In the genomic region with DNA sequence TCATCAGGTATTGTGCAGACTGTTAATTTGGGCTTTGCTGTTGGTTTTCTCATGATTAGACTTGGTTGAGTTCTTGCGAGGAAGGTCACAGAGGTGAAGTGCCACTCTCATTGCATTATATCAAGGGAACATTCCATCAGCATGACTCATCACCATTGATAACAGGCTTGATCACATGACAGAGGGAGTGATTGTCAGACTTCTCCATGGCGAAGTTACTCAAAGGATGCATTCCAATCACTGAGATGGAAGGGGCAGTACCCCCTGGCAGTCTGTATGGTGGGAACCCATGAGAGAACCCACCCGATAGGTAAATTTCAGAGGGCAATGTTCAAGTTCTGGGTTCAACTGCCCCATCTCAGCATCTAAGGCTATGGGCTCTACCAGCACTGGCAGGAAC, we compare ENCODE assay signal across 1 cellular context.
TF ChIP-seq lines count a peak whose summit lies in the region.

No MANE protein-coding gene starts in this region.

TF ChIP-seq in K562, 482 proteins besides CTCF, POLR2A, EP300 and RAD21 (continued from another document and continues in another):
- TF ChIP-seq, protein P1, sequence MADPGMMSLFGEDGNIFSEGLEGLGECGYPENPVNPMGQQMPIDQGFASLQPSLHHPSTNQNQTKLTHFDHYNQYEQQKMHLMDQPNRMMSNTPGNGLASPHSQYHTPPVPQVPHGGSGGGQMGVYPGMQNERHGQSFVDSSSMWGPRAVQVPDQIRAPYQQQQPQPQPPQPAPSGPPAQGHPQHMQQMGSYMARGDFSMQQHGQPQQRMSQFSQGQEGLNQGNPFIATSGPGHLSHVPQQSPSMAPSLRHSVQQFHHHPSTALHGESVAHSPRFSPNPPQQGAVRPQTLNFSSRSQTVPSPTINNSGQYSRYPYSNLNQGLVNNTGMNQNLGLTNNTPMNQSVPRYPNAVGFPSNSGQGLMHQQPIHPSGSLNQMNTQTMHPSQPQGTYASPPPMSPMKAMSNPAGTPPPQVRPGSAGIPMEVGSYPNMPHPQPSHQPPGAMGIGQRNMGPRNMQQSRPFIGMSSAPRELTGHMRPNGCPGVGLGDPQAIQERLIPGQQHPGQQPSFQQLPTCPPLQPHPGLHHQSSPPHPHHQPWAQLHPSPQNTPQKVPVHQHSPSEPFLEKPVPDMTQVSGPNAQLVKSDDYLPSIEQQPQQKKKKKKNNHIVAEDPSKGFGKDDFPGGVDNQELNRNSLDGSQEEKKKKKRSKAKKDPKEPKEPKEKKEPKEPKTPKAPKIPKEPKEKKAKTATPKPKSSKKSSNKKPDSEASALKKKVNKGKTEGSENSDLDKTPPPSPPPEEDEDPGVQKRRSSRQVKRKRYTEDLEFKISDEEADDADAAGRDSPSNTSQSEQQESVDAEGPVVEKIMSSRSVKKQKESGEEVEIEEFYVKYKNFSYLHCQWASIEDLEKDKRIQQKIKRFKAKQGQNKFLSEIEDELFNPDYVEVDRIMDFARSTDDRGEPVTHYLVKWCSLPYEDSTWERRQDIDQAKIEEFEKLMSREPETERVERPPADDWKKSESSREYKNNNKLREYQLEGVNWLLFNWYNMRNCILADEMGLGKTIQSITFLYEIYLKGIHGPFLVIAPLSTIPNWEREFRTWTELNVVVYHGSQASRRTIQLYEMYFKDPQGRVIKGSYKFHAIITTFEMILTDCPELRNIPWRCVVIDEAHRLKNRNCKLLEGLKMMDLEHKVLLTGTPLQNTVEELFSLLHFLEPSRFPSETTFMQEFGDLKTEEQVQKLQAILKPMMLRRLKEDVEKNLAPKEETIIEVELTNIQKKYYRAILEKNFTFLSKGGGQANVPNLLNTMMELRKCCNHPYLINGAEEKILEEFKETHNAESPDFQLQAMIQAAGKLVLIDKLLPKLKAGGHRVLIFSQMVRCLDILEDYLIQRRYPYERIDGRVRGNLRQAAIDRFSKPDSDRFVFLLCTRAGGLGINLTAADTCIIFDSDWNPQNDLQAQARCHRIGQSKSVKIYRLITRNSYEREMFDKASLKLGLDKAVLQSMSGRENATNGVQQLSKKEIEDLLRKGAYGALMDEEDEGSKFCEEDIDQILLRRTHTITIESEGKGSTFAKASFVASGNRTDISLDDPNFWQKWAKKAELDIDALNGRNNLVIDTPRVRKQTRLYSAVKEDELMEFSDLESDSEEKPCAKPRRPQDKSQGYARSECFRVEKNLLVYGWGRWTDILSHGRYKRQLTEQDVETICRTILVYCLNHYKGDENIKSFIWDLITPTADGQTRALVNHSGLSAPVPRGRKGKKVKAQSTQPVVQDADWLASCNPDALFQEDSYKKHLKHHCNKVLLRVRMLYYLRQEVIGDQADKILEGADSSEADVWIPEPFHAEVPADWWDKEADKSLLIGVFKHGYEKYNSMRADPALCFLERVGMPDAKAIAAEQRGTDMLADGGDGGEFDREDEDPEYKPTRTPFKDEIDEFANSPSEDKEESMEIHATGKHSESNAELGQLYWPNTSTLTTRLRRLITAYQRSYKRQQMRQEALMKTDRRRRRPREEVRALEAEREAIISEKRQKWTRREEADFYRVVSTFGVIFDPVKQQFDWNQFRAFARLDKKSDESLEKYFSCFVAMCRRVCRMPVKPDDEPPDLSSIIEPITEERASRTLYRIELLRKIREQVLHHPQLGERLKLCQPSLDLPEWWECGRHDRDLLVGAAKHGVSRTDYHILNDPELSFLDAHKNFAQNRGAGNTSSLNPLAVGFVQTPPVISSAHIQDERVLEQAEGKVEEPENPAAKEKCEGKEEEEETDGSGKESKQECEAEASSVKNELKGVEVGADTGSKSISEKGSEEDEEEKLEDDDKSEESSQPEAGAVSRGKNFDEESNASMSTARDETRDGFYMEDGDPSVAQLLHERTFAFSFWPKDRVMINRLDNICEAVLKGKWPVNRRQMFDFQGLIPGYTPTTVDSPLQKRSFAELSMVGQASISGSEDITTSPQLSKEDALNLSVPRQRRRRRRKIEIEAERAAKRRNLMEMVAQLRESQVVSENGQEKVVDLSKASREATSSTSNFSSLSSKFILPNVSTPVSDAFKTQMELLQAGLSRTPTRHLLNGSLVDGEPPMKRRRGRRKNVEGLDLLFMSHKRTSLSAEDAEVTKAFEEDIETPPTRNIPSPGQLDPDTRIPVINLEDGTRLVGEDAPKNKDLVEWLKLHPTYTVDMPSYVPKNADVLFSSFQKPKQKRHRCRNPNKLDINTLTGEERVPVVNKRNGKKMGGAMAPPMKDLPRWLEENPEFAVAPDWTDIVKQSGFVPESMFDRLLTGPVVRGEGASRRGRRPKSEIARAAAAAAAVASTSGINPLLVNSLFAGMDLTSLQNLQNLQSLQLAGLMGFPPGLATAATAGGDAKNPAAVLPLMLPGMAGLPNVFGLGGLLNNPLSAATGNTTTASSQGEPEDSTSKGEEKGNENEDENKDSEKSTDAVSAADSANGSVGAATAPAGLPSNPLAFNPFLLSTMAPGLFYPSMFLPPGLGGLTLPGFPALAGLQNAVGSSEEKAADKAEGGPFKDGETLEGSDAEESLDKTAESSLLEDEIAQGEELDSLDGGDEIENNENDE (IDR thresholded peaks at IDR 0.05; ENCODE audit: low read depth, low read length), result no peak
- TF ChIP-seq, protein P2, sequence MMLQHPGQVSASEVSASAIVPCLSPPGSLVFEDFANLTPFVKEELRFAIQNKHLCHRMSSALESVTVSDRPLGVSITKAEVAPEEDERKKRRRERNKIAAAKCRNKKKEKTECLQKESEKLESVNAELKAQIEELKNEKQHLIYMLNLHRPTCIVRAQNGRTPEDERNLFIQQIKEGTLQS (IDR thresholded peaks at IDR 0.05), result peak; percentile 92
- TF ChIP-seq, protein P2 (CRISPR knock-in tag; conservative IDR thresholded peaks at IDR 0.05), result peak; percentile 56; the same call in 1 of the 2 replicates
- TF ChIP-seq STAT5A (IDR thresholded peaks at IDR 0.05; ENCODE audit: borderline replicate concordance, low read length) (no peak), BRD4 (IDR thresholded peaks at IDR 0.05) (no peak), RB1 (IDR thresholded peaks at IDR 0.05; ENCODE audit: low read depth) (no peak), CBFB (CRISPR knock-in tag; IDR thresholded peaks at IDR 0.05) (no peak), DPF2 (IDR thresholded peaks at IDR 0.05) (peak; percentile 49), JUNB (CRISPR knock-in tag; conservative IDR thresholded peaks at IDR 0.05) (peak; percentile 88), DACH1 (IDR thresholded peaks at IDR 0.05; ENCODE audit: partially characterized antibody) (no peak), JUND (IDR thresholded peaks at IDR 0.05; ENCODE audit: borderline replicate concordance, low read depth, low read length) (peak; percentile 92), JUND (tag; IDR thresholded peaks at IDR 0.05; ENCODE audit: borderline replicate concordance, low read depth, low read length) (peak; percentile 97), ZSCAN32 (CRISPR knock-in tag; IDR thresholded peaks at IDR 0.05) (no peak), TEAD4 (IDR thresholded peaks at IDR 0.05; ENCODE audit: low read length) (peak; percentile 30; the same call in 1 of the 2 replicates), TEAD4 (CRISPR knock-in tag; IDR thresholded peaks at IDR 0.05; ENCODE audit: borderline replicate concordance) (no peak), CBX5 (IDR thresholded peaks at IDR 0.05; ENCODE audit: borderline replicate concordance, low read depth) (no peak), SMAD3 (CRISPR knock-in tag; conservative IDR thresholded peaks at IDR 0.05) (no peak), EHMT2 (IDR thresholded peaks at IDR 0.05) (no peak), TEAD1 (CRISPR knock-in tag; IDR thresholded peaks at IDR 0.05) (peak; percentile 92 to 95), TBL1XR1 (IDR thresholded peaks at IDR 0.05; ENCODE audit: low read length in 2 of 2) (no peak), ZC3H4 (CRISPR knock-in tag; IDR thresholded peaks at IDR 0.05; ENCODE audit: borderline replicate concordance) (no peak), TRIM24 (IDR thresholded peaks at IDR 0.05) (no peak)
- TF ChIP-seq, protein P3, sequence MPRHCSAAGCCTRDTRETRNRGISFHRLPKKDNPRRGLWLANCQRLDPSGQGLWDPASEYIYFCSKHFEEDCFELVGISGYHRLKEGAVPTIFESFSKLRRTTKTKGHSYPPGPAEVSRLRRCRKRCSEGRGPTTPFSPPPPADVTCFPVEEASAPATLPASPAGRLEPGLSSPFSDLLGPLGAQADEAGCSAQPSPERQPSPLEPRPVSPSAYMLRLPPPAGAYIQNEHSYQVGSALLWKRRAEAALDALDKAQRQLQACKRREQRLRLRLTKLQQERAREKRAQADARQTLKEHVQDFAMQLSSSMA (CRISPR knock-in tag; IDR thresholded peaks at IDR 0.05), result no peak
- TF ChIP-seq, protein P4, sequence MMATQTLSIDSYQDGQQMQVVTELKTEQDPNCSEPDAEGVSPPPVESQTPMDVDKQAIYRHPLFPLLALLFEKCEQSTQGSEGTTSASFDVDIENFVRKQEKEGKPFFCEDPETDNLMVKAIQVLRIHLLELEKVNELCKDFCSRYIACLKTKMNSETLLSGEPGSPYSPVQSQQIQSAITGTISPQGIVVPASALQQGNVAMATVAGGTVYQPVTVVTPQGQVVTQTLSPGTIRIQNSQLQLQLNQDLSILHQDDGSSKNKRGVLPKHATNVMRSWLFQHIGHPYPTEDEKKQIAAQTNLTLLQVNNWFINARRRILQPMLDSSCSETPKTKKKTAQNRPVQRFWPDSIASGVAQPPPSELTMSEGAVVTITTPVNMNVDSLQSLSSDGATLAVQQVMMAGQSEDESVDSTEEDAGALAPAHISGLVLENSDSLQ (IDR thresholded peaks at IDR 0.05), result 0 out of 2 replicates have a peak, but pooled peaks have one; percentile 7
- TF ChIP-seq, protein P5, sequence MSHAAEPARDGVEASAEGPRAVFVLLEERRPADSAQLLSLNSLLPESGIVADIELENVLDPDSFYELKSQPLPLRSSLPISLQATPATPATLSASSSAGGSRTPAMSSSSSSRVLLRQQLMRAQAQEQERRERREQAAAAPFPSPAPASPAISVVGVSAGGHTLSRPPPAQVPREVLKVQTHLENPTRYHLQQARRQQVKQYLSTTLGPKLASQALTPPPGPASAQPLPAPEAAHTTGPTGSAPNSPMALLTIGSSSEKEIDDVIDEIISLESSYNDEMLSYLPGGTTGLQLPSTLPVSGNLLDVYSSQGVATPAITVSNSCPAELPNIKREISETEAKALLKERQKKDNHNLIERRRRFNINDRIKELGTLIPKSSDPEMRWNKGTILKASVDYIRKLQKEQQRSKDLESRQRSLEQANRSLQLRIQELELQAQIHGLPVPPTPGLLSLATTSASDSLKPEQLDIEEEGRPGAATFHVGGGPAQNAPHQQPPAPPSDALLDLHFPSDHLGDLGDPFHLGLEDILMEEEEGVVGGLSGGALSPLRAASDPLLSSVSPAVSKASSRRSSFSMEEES (CRISPR knock-in tag; IDR thresholded peaks at IDR 0.05), result peak; percentile 80
- TF ChIP-seq, protein P6, sequence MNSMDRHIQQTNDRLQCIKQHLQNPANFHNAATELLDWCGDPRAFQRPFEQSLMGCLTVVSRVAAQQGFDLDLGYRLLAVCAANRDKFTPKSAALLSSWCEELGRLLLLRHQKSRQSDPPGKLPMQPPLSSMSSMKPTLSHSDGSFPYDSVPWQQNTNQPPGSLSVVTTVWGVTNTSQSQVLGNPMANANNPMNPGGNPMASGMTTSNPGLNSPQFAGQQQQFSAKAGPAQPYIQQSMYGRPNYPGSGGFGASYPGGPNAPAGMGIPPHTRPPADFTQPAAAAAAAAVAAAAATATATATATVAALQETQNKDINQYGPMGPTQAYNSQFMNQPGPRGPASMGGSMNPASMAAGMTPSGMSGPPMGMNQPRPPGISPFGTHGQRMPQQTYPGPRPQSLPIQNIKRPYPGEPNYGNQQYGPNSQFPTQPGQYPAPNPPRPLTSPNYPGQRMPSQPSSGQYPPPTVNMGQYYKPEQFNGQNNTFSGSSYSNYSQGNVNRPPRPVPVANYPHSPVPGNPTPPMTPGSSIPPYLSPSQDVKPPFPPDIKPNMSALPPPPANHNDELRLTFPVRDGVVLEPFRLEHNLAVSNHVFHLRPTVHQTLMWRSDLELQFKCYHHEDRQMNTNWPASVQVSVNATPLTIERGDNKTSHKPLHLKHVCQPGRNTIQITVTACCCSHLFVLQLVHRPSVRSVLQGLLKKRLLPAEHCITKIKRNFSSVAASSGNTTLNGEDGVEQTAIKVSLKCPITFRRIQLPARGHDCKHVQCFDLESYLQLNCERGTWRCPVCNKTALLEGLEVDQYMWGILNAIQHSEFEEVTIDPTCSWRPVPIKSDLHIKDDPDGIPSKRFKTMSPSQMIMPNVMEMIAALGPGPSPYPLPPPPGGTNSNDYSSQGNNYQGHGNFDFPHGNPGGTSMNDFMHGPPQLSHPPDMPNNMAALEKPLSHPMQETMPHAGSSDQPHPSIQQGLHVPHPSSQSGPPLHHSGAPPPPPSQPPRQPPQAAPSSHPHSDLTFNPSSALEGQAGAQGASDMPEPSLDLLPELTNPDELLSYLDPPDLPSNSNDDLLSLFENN (IDR thresholded peaks at IDR 0.05; ENCODE audit: low read depth in 2 of 2, low read length in 2 of 2), result no peak
- TF ChIP-seq, protein P7, sequence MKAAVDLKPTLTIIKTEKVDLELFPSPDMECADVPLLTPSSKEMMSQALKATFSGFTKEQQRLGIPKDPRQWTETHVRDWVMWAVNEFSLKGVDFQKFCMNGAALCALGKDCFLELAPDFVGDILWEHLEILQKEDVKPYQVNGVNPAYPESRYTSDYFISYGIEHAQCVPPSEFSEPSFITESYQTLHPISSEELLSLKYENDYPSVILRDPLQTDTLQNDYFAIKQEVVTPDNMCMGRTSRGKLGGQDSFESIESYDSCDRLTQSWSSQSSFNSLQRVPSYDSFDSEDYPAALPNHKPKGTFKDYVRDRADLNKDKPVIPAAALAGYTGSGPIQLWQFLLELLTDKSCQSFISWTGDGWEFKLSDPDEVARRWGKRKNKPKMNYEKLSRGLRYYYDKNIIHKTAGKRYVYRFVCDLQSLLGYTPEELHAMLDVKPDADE (conservative IDR thresholded peaks at IDR 0.05; ENCODE audit: control insufficient read depth, low read depth, low read length), result no peak
- TF ChIP-seq, protein P8, sequence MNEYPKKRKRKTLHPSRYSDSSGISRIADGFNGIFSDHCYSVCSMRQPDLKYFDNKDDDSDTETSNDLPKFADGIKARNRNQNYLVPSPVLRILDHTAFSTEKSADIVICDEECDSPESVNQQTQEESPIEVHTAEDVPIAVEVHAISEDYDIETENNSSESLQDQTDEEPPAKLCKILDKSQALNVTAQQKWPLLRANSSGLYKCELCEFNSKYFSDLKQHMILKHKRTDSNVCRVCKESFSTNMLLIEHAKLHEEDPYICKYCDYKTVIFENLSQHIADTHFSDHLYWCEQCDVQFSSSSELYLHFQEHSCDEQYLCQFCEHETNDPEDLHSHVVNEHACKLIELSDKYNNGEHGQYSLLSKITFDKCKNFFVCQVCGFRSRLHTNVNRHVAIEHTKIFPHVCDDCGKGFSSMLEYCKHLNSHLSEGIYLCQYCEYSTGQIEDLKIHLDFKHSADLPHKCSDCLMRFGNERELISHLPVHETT (CRISPR knock-in tag; conservative IDR thresholded peaks at IDR 0.05 in 1 of 2, IDR thresholded peaks at IDR 0.05 in 1 of 2), result no peak
- TF ChIP-seq, protein P9, sequence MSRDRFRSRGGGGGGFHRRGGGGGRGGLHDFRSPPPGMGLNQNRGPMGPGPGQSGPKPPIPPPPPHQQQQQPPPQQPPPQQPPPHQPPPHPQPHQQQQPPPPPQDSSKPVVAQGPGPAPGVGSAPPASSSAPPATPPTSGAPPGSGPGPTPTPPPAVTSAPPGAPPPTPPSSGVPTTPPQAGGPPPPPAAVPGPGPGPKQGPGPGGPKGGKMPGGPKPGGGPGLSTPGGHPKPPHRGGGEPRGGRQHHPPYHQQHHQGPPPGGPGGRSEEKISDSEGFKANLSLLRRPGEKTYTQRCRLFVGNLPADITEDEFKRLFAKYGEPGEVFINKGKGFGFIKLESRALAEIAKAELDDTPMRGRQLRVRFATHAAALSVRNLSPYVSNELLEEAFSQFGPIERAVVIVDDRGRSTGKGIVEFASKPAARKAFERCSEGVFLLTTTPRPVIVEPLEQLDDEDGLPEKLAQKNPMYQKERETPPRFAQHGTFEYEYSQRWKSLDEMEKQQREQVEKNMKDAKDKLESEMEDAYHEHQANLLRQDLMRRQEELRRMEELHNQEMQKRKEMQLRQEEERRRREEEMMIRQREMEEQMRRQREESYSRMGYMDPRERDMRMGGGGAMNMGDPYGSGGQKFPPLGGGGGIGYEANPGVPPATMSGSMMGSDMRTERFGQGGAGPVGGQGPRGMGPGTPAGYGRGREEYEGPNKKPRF (IDR thresholded peaks at IDR 0.05; ENCODE audit: low read depth, low read length), result no peak
